ENCODE assay signal across 1 cellular context in genomic region chr20:31700747-31701146, GRCh38.
TF ChIP-seq lines count a peak whose summit lies in the region.

No MANE protein-coding gene starts in this region.

TF ChIP-seq in HepG2, 621 proteins besides CTCF, POLR2A, EP300 and RAD21 (continued from another document):
- 0 out of 2 replicates have a peak, but pooled peaks have one; percentile 20 for TF ChIP-seq ZNF770 (CRISPR knock-in tag; IDR thresholded peaks at IDR 0.05)
- TF ChIP-seq ISL2 (CRISPR knock-in tag; IDR thresholded peaks at IDR 0.05) = no peak
- peak; percentile 14; the same call in 1 of the 2 replicates for TF ChIP-seq THAP9 (CRISPR knock-in tag; IDR thresholded peaks at IDR 0.05; ENCODE audit: borderline replicate concordance)
- 0 out of 2 replicates have a peak, but pooled peaks have one; percentile 24 for TF ChIP-seq ZBTB20 (CRISPR knock-in tag; IDR thresholded peaks at IDR 0.05; ENCODE audit: borderline replicate concordance, low read depth)
- TF ChIP-seq ZNF703 (CRISPR knock-in tag; IDR thresholded peaks at IDR 0.05; ENCODE audit: borderline replicate concordance) = no peak
- TF ChIP-seq ZNF451 (CRISPR knock-in tag; IDR thresholded peaks at IDR 0.05) = 0 out of 2 replicates have a peak, but pooled peaks have one; percentile 12
- no peak for TF ChIP-seq SNAPC4 (CRISPR knock-in tag; IDR thresholded peaks at IDR 0.05)
- TF ChIP-seq MEIS1 (CRISPR knock-in tag; IDR thresholded peaks at IDR 0.05; ENCODE audit: borderline replicate concordance) = no peak
- TF ChIP-seq THRA (CRISPR knock-in tag; IDR thresholded peaks at IDR 0.05; ENCODE audit: borderline replicate concordance) = peak; percentile 20; the same call in 1 of the 2 replicates
- peak; percentile 51 for TF ChIP-seq ZMYM3 (CRISPR knock-in tag; IDR thresholded peaks at IDR 0.05)
- TF ChIP-seq CERS6 (CRISPR knock-in tag; IDR thresholded peaks at IDR 0.05) = no peak
- no peak for TF ChIP-seq ZKSCAN1 (IDR thresholded peaks at IDR 0.05; ENCODE audit: low read length)
- TF ChIP-seq PHF5A (CRISPR knock-in tag; IDR thresholded peaks at IDR 0.05; ENCODE audit: low read depth, unreplicated experiment) = no peak
- TF ChIP-seq EEA1 (CRISPR knock-in tag; IDR thresholded peaks at IDR 0.05; ENCODE audit: borderline replicate concordance) = no peak
- TF ChIP-seq ZNF781 (CRISPR knock-in tag; IDR thresholded peaks at IDR 0.05; ENCODE audit: borderline replicate concordance, not compliant biosample characterization) = no peak
- no peak for TF ChIP-seq FOXO1 (CRISPR knock-in tag; IDR thresholded peaks at IDR 0.05)
- no peak for TF ChIP-seq ZNF782 (CRISPR knock-in tag; IDR thresholded peaks at IDR 0.05; ENCODE audit: borderline replicate concordance)
- peak; percentile 15; the same call in 1 of the 2 replicates for TF ChIP-seq ZNF510 (CRISPR knock-in tag; IDR thresholded peaks at IDR 0.05; ENCODE audit: low read depth)
- TF ChIP-seq BORCS8-MEF2B (CRISPR knock-in tag; IDR thresholded peaks at IDR 0.05) = 0 out of 2 replicates have a peak, but pooled peaks have one; percentile 1
- TF ChIP-seq GATAD2A (CRISPR knock-in tag; IDR thresholded peaks at IDR 0.05) = 0 out of 2 replicates have a peak, but pooled peaks have one; percentile 9
- no peak for TF ChIP-seq ZNF513 (CRISPR knock-in tag; conservative IDR thresholded peaks at IDR 0.05)
- TF ChIP-seq HMGXB3 (CRISPR knock-in tag; IDR thresholded peaks at IDR 0.05; ENCODE audit: borderline replicate concordance) = no peak
- no peak for TF ChIP-seq ZNF558 (CRISPR knock-in tag; IDR thresholded peaks at IDR 0.05; ENCODE audit: borderline replicate concordance)
